Comparison of ENCODE assay signal across 9 cellular contexts in genomic region chr11:18749681-18750319, GRCh38. TPM values are rescaled to one million over a fixed set of nuclear protein-coding genes. Genes with fewer than 3 reads are reported as not detected.
DNase-seq lines count a peak whose midpoint lies in the region; ATAC-seq and TF ChIP-seq lines count a peak whose summit lies in the region.
"Had no signal": no experiment of that assay in that cellular context is flagged by ENCODE, and none has a peak within 500 bp of the region (broad histone marks: within the 10 kb centered on the region; RNA-seq: fewer than 3 reads in every experiment).

No MANE protein-coding gene starts in this region.

- no peaks in the 10 kb centered on the region for H3K9me3 Mint-ChIP-seq in osteocyte (ENCODE audit: unreplicated experiment)
- H3K9me3 Mint-ChIP-seq: activated naive CD8-positive, alpha-beta T cell treated with anti-CD3 and anti-CD28 coated beads for 36 hours had no signal

- H3K27ac ChIP-seq in RWPE2 (ENCODE audit: poor library complexity, severe bottlenecking), result peak overlapping the region; percentile 24

- H3K27me3 Mint-ChIP-seq in osteocyte (ENCODE audit: unreplicated experiment), result peaks cover 2% of the 10 kb centered on the region

- H3K27me3 ChIP-seq in RWPE2 (ENCODE audit: insufficient read depth, poor library complexity, severe bottlenecking), result no peaks in the 10 kb centered on the region

- no peak for TF ChIP-seq CTCF in RWPE2 (IDR thresholded peaks at IDR 0.05; ENCODE audit: poor library complexity, severe bottlenecking)
- TF ChIP-seq CTCF in fibroblast of mammary gland (conservative IDR thresholded peaks at IDR 0.05; ENCODE audit: control insufficient read depth, insufficient read depth, low read depth, low read length), result no peak
- no peak for TF ChIP-seq CTCF in osteocyte (IDR thresholded peaks at IDR 0.05)

- no peaks in the 10 kb centered on the region for H3K9me3 ChIP-seq in RWPE2 (ENCODE audit: severe bottlenecking)

- no peak overlapping the region for H3K4me3 Mint-ChIP-seq in osteocyte (ENCODE audit: unreplicated experiment)
- H3K4me3 Mint-ChIP-seq: activated naive CD8-positive, alpha-beta T cell treated with anti-CD3 and anti-CD28 coated beads for 36 hours had no signal

- peak; percentile 86 for DNase-seq in ELR (ENCODE audit: low read depth)
- no peak for DNase-seq in RWPE2 (ENCODE audit: low spot score)
- DNase-seq in fibroblast of mammary gland (ENCODE audit: low read depth), result peak; percentile 64
- no peak for DNase-seq in osteocyte (ENCODE audit: extremely low spot score, unreplicated experiment)
- no peak for DNase-seq in activated gamma-delta T cell (lab: John Stamatoyannopoulos, UW)
- DNase-seq: activated naive CD8-positive, alpha-beta T cell treated with anti-CD3 and anti-CD28 coated beads for 36 hours had no signal

- H3K36me3 Mint-ChIP-seq in osteocyte (ENCODE audit: unreplicated experiment), result no peaks in the 10 kb centered on the region
- H3K36me3 Mint-ChIP-seq: activated naive CD8-positive, alpha-beta T cell treated with anti-CD3 and anti-CD28 coated beads for 36 hours had no signal

- peak; percentile 95 for ATAC-seq in RWPE2 (ENCODE audit: low read depth)
- ATAC-seq in HG02610 (IDR thresholded peaks at IDR 0.05; ENCODE audit: unreplicated experiment), result no peak
- ATAC-seq in HG03097 (IDR thresholded peaks at IDR 0.05; ENCODE audit: low FRiP score, unreplicated experiment), result no peak
- ATAC-seq in HG03025 (IDR thresholded peaks at IDR 0.05; ENCODE audit: low FRiP score, unreplicated experiment), result no peak

- H3K4me3 ChIP-seq in RWPE2 (ENCODE audit: severe bottlenecking) (no peak overlapping the region), fibroblast of mammary gland (ENCODE audit: control insufficient read depth, low read depth, low read length) (no peak overlapping the region)

- H3K36me3 ChIP-seq in RWPE2 (ENCODE audit: low read depth), result no peaks in the 10 kb centered on the region

- H3K4me1 Mint-ChIP-seq in osteocyte (ENCODE audit: unreplicated experiment), result peaks cover 5% of the 10 kb centered on the region
- H3K4me1 Mint-ChIP-seq: activated naive CD8-positive, alpha-beta T cell treated with anti-CD3 and anti-CD28 coated beads for 36 hours had no signal

- peak overlapping the region; percentile 85 for H3K27ac Mint-ChIP-seq in osteocyte (ENCODE audit: unreplicated experiment)
- H3K27ac Mint-ChIP-seq: activated naive CD8-positive, alpha-beta T cell treated with anti-CD3 and anti-CD28 coated beads for 36 hours had no signal

- H3K4me1 ChIP-seq in RWPE2 (ENCODE audit: insufficient read depth, poor library complexity, severe bottlenecking), result peaks cover 7% of the 10 kb centered on the region

RNA-seq across cellular contexts. Expression of gene IGSF22, which starts 23.8 kb away (rescaled TPM):
- not detected in 2 replicates for total RNA-seq in osteocyte

RNA-seq across cellular contexts. Expression of gene PTPN5, which starts 41.8 kb away (rescaled TPM):
- not detected in 2 replicates for total RNA-seq in osteocyte
- total RNA-seq: activated naive CD8-positive, alpha-beta T cell treated with anti-CD3 and anti-CD28 coated beads for 36 hours had no signal

RNA-seq across cellular contexts. Expression of gene TMEM86A, which starts 51.2 kb away (rescaled TPM):
- total RNA-seq in osteocyte, result 5.2 and 7.6 TPM in 2 replicates

Comparison
In these comparisons a context has a peak if more than half of its experiments do, and no peak if none do; other contexts are left out.
1. DNase-seq: peak in ELR (single experiment) and fibroblast of mammary gland (single experiment); none in RWPE2 (single experiment), osteocyte (single experiment) and activated gamma-delta T cell (single experiment).